Comparison of ENCODE assay signal across 8 cellular contexts in genomic region chr17:35373532-35373983, GRCh38. TPM values are rescaled to one million over a fixed set of nuclear protein-coding genes. Genes with fewer than 3 reads are reported as not detected.
A peak's percentile ranks its signal among the peaks of the same experiment; 100 is the strongest.
DNase-seq lines count a peak whose midpoint lies in the region; ATAC-seq and TF ChIP-seq lines count a peak whose summit lies in the region.

A gene with protein sequence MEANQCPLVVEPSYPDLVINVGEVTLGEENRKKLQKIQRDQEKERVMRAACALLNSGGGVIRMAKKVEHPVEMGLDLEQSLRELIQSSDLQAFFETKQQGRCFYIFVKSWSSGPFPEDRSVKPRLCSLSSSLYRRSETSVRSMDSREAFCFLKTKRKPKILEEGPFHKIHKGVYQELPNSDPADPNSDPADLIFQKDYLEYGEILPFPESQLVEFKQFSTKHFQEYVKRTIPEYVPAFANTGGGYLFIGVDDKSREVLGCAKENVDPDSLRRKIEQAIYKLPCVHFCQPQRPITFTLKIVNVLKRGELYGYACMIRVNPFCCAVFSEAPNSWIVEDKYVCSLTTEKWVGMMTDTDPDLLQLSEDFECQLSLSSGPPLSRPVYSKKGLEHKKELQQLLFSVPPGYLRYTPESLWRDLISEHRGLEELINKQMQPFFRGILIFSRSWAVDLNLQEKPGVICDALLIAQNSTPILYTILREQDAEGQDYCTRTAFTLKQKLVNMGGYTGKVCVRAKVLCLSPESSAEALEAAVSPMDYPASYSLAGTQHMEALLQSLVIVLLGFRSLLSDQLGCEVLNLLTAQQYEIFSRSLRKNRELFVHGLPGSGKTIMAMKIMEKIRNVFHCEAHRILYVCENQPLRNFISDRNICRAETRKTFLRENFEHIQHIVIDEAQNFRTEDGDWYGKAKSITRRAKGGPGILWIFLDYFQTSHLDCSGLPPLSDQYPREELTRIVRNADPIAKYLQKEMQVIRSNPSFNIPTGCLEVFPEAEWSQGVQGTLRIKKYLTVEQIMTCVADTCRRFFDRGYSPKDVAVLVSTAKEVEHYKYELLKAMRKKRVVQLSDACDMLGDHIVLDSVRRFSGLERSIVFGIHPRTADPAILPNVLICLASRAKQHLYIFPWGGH (minus strand): TSS chr17:35373621. CDS start chr17:35363807, 9,814 bp downstream.

- H3K27me3 ChIP-seq in KMS-11 (ENCODE audit: insufficient read depth, low read depth) (no peaks in the 10 kb centered on the region), uterus (no peaks in the 10 kb centered on the region)

- TF ChIP-seq POLR2A in uterus (IDR thresholded peaks at IDR 0.05), result peak; percentile 83 to 99

- no peaks in the 10 kb centered on the region for H3K36me3 ChIP-seq in KMS-11 (ENCODE audit: insufficient read depth)
- H3K36me3 ChIP-seq in uterus, result no peaks in the 10 kb centered on the region

- ATAC-seq in GM18867 (IDR thresholded peaks at IDR 0.05; ENCODE audit: unreplicated experiment), result peak; percentile 52
- ATAC-seq in T-helper 17 cell, result peak; percentile 92
- peak; percentile 97 for ATAC-seq in left ventricle myocardium superior

- intact Hi-C loops in left ventricle myocardium superior (cut with micrococcal nuclease), result loop anchor here (2.0 to 5.0 kb wide), 2 partner anchors 15 to 61 kb away; no protein-coding TSS in a partner anchor
- intact Hi-C loops in uterus (cut with DNase I; ENCODE audit: low total_unique reads), result no loop called here

- H3K4me2 ChIP-seq in KMS-11, result peak within 1 kb of the TSS; percentile 71

- peak within 1 kb of the TSS; percentile 41; the same call in 1 of the 2 replicates for H3K9ac ChIP-seq in KMS-11

- H3K36me3 Mint-ChIP-seq in T-helper 17 cell (ENCODE audit: low read depth), result peaks cover 3% of the 10 kb centered on the region

- H3K27ac ChIP-seq in KMS-11 (peak within 1 kb of the TSS; percentile 28; the same call in 1 of the 2 replicates), uterus (peak within 1 kb of the TSS; percentile 91 to 98)

- H3K27me3 Mint-ChIP-seq in T-helper 17 cell, result no peaks in the 10 kb centered on the region

- peaks cover 39% of the 10 kb centered on the region for H3K4me1 Mint-ChIP-seq in T-helper 17 cell

- H3K4me3 ChIP-seq in KMS-11 (IDR thresholded peaks at IDR 0.05; ENCODE audit: insufficient read depth, low read depth, low read length) (no peak within 1 kb of the TSS), uterus (peak within 1 kb of the TSS; percentile 57 to 68)

- peak within 1 kb of the TSS; percentile 67 for H2AFZ ChIP-seq in KMS-11 (ENCODE audit: low read depth)

- H3K79me2 ChIP-seq in KMS-11 (ENCODE audit: insufficient read depth, low read depth), result no peaks in the 10 kb centered on the region

- H3K4me1 ChIP-seq in KMS-11 (ENCODE audit: low read depth, poor library complexity, severe bottlenecking) (peaks cover 19% of the 10 kb centered on the region), uterus (peaks cover 0 to 5% of the 10 kb centered on the region in 2 donors)

- H3K4me3 Mint-ChIP-seq in T-helper 17 cell, result peak within 1 kb of the TSS; percentile 97

- H4K20me1 ChIP-seq in KMS-11 (ENCODE audit: insufficient read depth), result no peaks in the 10 kb centered on the region

- H3K9me3 ChIP-seq in T-helper 17 cell (ENCODE audit: control insufficient read depth, low read length, poor library complexity, severe bottlenecking) (no peaks in the 10 kb centered on the region), uterus (no peaks in the 10 kb centered on the region)

- peak; percentile 62 to 83 (median 73) for DNase-seq in T-helper 17 cell
- peak in 37 of 56 donors; percentile 4 to 60 (median 24) for DNase-seq in amygdala (lab: John Stamatoyannopoulos, UW)
- peak; percentile 89 for DNase-seq in left ventricle myocardium superior
- DNase-seq in putamen (ENCODE audit: low spot score), result peak; percentile 39
- DNase-seq in uterus, result peak; percentile 89 to 90
- DNase-seq in HuH-7.5 (ENCODE audit: low spot score), result no peak

- H3K27ac Mint-ChIP-seq in T-helper 17 cell, result peak within 1 kb of the TSS; percentile 100

- TF ChIP-seq CTCF in KMS-11 (conservative IDR thresholded peaks at IDR 0.05; ENCODE audit: low read depth, low read length), result no peak
- no peak for TF ChIP-seq CTCF in uterus (IDR thresholded peaks at IDR 0.05)

RNA-seq across cellular contexts. Expression of the gene that starts here (rescaled TPM):
- 10 to 100 TPM; 21.0 to 26.7 TPM for total RNA-seq in T-helper 17 cell
- 18.2 TPM for total RNA-seq in left ventricle myocardium superior
- total RNA-seq in uterus, result 10 to 100 TPM; 24.6 to 87.1 (median 54.8) TPM
